ENCODE assay signal across 8 cellular contexts in the genomic region with DNA sequence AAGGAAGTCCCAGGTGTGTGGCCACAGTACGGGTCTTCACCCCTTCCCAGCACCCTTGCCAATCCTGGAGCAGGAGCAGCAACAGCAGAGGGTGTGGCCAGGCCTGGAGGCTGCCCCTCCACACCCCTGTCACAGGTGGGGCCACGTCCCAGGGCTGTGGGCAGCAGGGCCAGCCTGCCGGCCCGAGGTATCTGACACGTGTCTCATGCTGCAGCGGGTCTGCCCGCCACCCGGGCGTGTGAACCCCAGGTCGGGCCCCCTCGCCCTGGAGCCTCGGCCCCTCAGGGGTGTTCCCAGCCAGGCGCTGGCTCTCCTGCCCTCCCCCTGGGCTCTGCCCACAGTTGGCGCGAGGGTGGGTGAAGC. TPM values are rescaled to one million over a fixed set of nuclear protein-coding genes. Genes with fewer than 3 reads are reported as not detected.
DNase-seq lines count a peak whose midpoint lies in the region; ATAC-seq and TF ChIP-seq lines count a peak whose summit lies in the region.
"Not testable (repeated sequence)": the region's sequence is repeated elsewhere in the genome, so short reads cannot be mapped to it uniquely, and the experiment has no call there.

No MANE protein-coding gene starts in this region.

- WGBS in esophagus muscularis mucosa = no CpG with 5 or more reads among the region's 15 CpGs
- 47 to 53% methylated on average over 11 to 14 of the region's 15 CpGs for WGBS in sigmoid colon, 2 donors

- H3K4me2 ChIP-seq in BLaER1 = 0 out of 2 replicates have a peak overlapping the region, but pooled peaks have one; percentile 59

- H3K9ac ChIP-seq in BLaER1; subcutaneous abdominal adipose tissue (ENCODE audit: low read length in 5 of 5): not testable (repeated sequence)

- DNase-seq in RWPE2 (ENCODE audit: low spot score); esophagus muscularis mucosa (ENCODE audit: extremely low spot score); lower lobe of right lung; uterus: not testable (repeated sequence)
- DNase-seq in left cardiac atrium = peak; percentile 10
- peak; percentile 59 for DNase-seq in sigmoid colon

- not testable (repeated sequence) for TF ChIP-seq EP300 in esophagus muscularis mucosa (IDR thresholded peaks at IDR 0.05); sigmoid colon (IDR thresholded peaks at IDR 0.05)

- H3K4me1 ChIP-seq in BLaER1 = peaks cover 35% of the 10 kb centered on the region
- H3K4me1 ChIP-seq in RWPE2 (ENCODE audit: insufficient read depth, poor library complexity, severe bottlenecking) = peaks cover 22% of the 10 kb centered on the region
- peaks cover 66 to 87% (median 84%) of the 10 kb centered on the region in 4 donors for H3K4me1 ChIP-seq in esophagus muscularis mucosa
- H3K4me1 ChIP-seq in lower lobe of right lung = peaks cover 34% of the 10 kb centered on the region
- peaks cover 0 to 81% (median 74%) of the 10 kb centered on the region in 4 donors for H3K4me1 ChIP-seq in sigmoid colon
- peaks cover 0 to 59% (median 53%) of the 10 kb centered on the region in 5 donors for H3K4me1 ChIP-seq in subcutaneous abdominal adipose tissue (ENCODE audit: control insufficient read depth in 5 of 5, insufficient read depth in 5 of 5, low read length in 5 of 5)
- H3K4me1 ChIP-seq in uterus = peaks cover 7 to 24% of the 10 kb centered on the region in 2 donors

- ATAC-seq in RWPE2 (ENCODE audit: low read depth) = peak; percentile 65
- peak; percentile 7 to 11 for ATAC-seq in left cardiac atrium
- peak; percentile 7 to 18 for ATAC-seq in lower lobe of right lung

- H4K20me1 ChIP-seq in BLaER1 = peaks cover 83% of the 10 kb centered on the region

- not testable (repeated sequence) for H3K27me3 ChIP-seq in BLaER1; RWPE2 (ENCODE audit: insufficient read depth, poor library complexity, severe bottlenecking); esophagus muscularis mucosa; lower lobe of right lung (ENCODE audit: low read depth); sigmoid colon; subcutaneous abdominal adipose tissue (ENCODE audit: control insufficient read depth in 5 of 5, insufficient read depth in 4 of 5, low read length in 5 of 5); uterus

- intact Hi-C loops in esophagus muscularis mucosa (cut with DNase I); left cardiac atrium (cut with DNase I); lower lobe of right lung (cut with DNase I); sigmoid colon (cut with DNase I); uterus (cut with DNase I; ENCODE audit: low total_unique reads): not testable (repeated sequence)

- not testable (repeated sequence) for H3K4me3 ChIP-seq in BLaER1; RWPE2 (ENCODE audit: severe bottlenecking); lower lobe of right lung; subcutaneous abdominal adipose tissue (ENCODE audit: low read depth in 1 of 5, low read length in 5 of 5)
- peak overlapping the region; percentile 42 to 52 (median 44) for H3K4me3 ChIP-seq in esophagus muscularis mucosa
- H3K4me3 ChIP-seq in sigmoid colon = peak overlapping the region in 3 of 4 donors; percentile 37 to 46 (median 41)
- peak overlapping the region in 1 of 2 donors; percentile 30 for H3K4me3 ChIP-seq in uterus

- peak overlapping the region; percentile 38; the same call in 1 of the 2 replicates for H3K27ac ChIP-seq in BLaER1
- H3K27ac ChIP-seq in RWPE2 (ENCODE audit: poor library complexity, severe bottlenecking) = peak overlapping the region; percentile 68
- peak overlapping the region; percentile 86 to 96 (median 92) for H3K27ac ChIP-seq in esophagus muscularis mucosa (replicated peaks in 1 of 4)
- peak overlapping the region; percentile 63 for H3K27ac ChIP-seq in lower lobe of right lung
- H3K27ac ChIP-seq in sigmoid colon = peak overlapping the region; percentile 89 to 99 (median 96)
- peak overlapping the region; percentile 40 for H3K27ac ChIP-seq in subcutaneous abdominal adipose tissue (ENCODE audit: low read depth, low read length)
- peak overlapping the region; percentile 89 to 94 for H3K27ac ChIP-seq in uterus

- not testable (repeated sequence) for TF ChIP-seq POLR2A in esophagus muscularis mucosa (IDR thresholded peaks at IDR 0.05; ENCODE audit: low read depth); sigmoid colon (IDR thresholded peaks at IDR 0.05); uterus (IDR thresholded peaks at IDR 0.05)

- H3K36me3 ChIP-seq in BLaER1; RWPE2 (ENCODE audit: low read depth); esophagus muscularis mucosa; lower lobe of right lung; sigmoid colon; subcutaneous abdominal adipose tissue (ENCODE audit: control insufficient read depth in 5 of 5, insufficient read depth in 5 of 5, low read length in 5 of 5); uterus: not testable (repeated sequence)

- not testable (repeated sequence) for H3K9me3 ChIP-seq in BLaER1; RWPE2 (ENCODE audit: severe bottlenecking); esophagus muscularis mucosa; lower lobe of right lung; sigmoid colon; subcutaneous abdominal adipose tissue (ENCODE audit: control insufficient read depth in 5 of 5, low read length in 5 of 5); uterus

- not testable (repeated sequence) for TF ChIP-seq CTCF in RWPE2 (IDR thresholded peaks at IDR 0.05; ENCODE audit: poor library complexity, severe bottlenecking); esophagus muscularis mucosa (IDR thresholded peaks at IDR 0.05); lower lobe of right lung (IDR thresholded peaks at IDR 0.05); sigmoid colon (IDR thresholded peaks at IDR 0.05); uterus (IDR thresholded peaks at IDR 0.05)

RNA-seq across cellular contexts. Expression of gene RRN3, which starts 49.1 kb away (rescaled TPM):
- total RNA-seq in esophagus muscularis mucosa (10 to 100 TPM; 19.5 to 34.1 (median 24.8) TPM), left cardiac atrium (10 to 100 TPM; 20.0 to 25.6 TPM), lower lobe of right lung (23.0 TPM), sigmoid colon (10 to 100 TPM; 21.3 to 27.2 (median 25.6) TPM), uterus (10 to 100 TPM; 24.7 to 56.9 (median 38.1) TPM)
- polyA plus RNA-seq in sigmoid colon = 10 to 100 TPM; 14.5 to 17.4 (median 16.9) TPM

Comparison
In these comparisons a context has a peak if more than half of its experiments do, and no peak if none do; other contexts are left out.
1. H3K27ac ChIP-seq: peak in every context shown above with its lines; median percentile 96 in sigmoid colon; 92 in esophagus muscularis mucosa; 92 in uterus; 68 in RWPE2; 63 in lower lobe of right lung; 40 in subcutaneous abdominal adipose tissue; 38 in BLaER1.
2. ATAC-seq: peak in every context shown above with its lines; median percentile 65 in RWPE2; 12 in lower lobe of right lung; 9 in left cardiac atrium.